In the genomic region with DNA sequence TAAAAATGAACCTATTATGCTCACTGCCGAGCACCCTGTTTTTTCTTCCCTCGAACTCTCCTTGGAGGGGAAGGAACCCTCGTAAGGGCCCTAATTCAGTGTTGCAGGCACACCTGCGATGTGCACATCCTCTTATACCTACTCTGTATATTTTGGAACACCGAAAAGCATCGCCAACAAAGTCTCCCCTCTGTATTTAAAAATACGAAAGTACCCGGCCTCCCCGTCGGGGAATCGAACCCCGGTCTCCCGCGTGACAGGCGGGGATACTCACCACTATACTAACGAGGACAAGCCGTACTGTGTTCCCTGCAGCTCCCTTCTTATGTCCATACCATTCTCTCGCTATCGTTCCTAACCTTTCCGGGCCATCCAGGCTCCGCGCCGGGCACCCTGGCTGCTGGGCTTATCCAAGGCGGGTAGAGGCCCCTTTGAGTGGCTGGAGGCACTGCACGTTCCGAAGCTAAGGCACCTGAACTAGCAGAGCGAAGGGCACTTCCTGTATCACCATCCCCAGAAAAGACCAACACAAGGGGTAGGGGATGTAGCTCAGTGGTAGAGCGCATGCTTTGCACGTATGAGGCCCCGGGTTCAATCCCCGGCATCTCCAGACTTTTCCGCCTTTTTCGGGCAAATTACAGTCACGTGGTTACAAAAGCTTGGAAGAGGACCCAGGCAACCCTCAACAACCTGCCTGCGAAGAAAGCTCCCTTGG, we compare ENCODE assay signal across 8 cellular contexts.
DNase-seq lines count a peak whose midpoint lies in the region; ATAC-seq and FAIRE-seq lines count a peak whose summit lies in the region.

No MANE protein-coding gene starts in this region.

- H3K4me3 ChIP-seq in mucosa of rectum (ENCODE audit: low read length in 2 of 2), result peak overlapping the region; percentile 78

- ATAC-seq in GM19372 (IDR thresholded peaks at IDR 0.05; ENCODE audit: low read depth, unreplicated experiment), result peak; percentile 48
- peak; percentile 62 for ATAC-seq in HG03521 (IDR thresholded peaks at IDR 0.05; ENCODE audit: unreplicated experiment)

- peaks cover 17 to 26% of the 10 kb centered on the region in 2 donors for H3K4me1 ChIP-seq in mucosa of rectum (ENCODE audit: control insufficient read depth in 2 of 2, insufficient read depth in 2 of 2, low read length in 2 of 2)

- peak; percentile 98 for DNase-seq in ACHN
- DNase-seq in activated CD4-positive, alpha-beta T cell treated with anti-CD3 and anti-CD28 coated beads, Interleukin-2, amount 50 U/mL, for 4 hours, result peak; percentile 85 to 87
- DNase-seq in stimulated activated CD8-positive, alpha-beta memory T cell treated with anti-CD3 and anti-CD28 coated beads, Interleukin-7, amount 100 ng/mL, for 24 hours (ENCODE audit: low read depth), result peak; percentile 83
- DNase-seq in SW 1271 (lab: John Stamatoyannopoulos, UW), result no peak

- peaks cover 0 to 4% of the 10 kb centered on the region in 2 donors for H3K36me3 ChIP-seq in mucosa of rectum (ENCODE audit: control insufficient read depth in 2 of 2, insufficient read depth in 2 of 2, low read length in 2 of 2)

- H3K9me3 ChIP-seq in mucosa of rectum (ENCODE audit: control insufficient read depth in 2 of 2, low read length in 2 of 2), result no peaks in the 10 kb centered on the region

- peak overlapping the region; percentile 89 to 93 for H3K27ac ChIP-seq in mucosa of rectum (ENCODE audit: low read depth in 2 of 2, low read length in 2 of 2)

- peak; percentile 51 for FAIRE-seq in endometrium (lab: Jason Lieb, UNC)

- in situ Hi-C loops in ACHN (cut with HindIII; ENCODE audit: low pct_ligation_motif_present, low pct_unique_long_range_greater_than_20kb, low sequenced_read_pairs), result no loop called here

- H3K27me3 ChIP-seq in mucosa of rectum (ENCODE audit: control insufficient read depth in 2 of 2, insufficient read depth in 2 of 2, low read length in 2 of 2), result no peaks in the 10 kb centered on the region

- peak overlapping the region; percentile 74 to 86 for H3K9ac ChIP-seq in mucosa of rectum (ENCODE audit: low read depth in 1 of 2, low read length in 2 of 2)

Comparison
In these comparisons a context has a peak if more than half of its experiments do, and no peak if none do; other contexts are left out.
1. DNase-seq: peak in ACHN (single experiment), activated CD4-positive, alpha-beta T cell treated with anti-CD3 and anti-CD28 coated beads, Interleukin-2, amount 50 U/mL, for 4 hours (2 of 2) and stimulated activated CD8-positive, alpha-beta memory T cell treated with anti-CD3 and anti-CD28 coated beads, Interleukin-7, amount 100 ng/mL, for 24 hours (single experiment); none in SW 1271 (0 of 2).